ENCODE assay signal across 9 cellular contexts in the genomic region with DNA sequence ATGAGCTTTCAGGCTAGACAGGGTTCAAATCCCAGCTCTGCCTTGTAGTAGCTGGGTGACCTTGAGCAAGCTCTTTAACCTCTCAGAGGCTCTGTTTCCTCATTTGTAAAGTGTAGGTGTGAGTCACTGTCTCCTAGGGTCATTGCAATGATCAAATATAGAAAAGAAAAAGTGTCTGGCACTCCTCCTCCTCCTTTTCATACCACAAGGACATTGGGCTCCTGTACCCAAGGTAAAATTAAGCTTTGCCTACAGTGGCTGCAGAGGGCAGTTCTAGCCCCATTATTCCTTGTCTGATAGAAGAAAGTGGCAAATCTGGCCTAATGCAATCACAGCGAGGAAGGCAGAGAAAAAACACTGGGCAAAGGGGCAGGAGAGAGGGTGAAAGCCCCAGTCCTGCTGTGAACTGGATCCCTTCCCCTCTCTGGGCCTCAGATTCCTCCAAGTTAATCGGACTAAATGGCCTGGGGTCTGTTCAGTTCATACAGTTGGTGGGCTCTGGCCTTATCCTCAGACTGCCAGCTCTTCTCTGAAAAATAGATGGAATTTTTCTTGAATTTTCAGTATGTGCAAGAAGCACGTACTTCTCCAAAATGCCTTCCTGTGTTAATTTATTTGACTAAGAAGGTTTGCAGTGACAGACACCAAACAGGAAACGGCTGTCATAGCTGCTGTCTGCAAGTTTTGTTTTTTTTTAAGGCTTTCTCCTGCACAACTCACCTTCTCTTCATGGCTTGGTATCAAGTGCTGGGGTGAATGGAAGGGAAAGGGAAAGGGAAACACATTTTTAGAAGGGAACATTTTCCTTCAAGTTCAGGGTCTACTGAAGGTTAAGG. TPM values are rescaled to one million over a fixed set of nuclear protein-coding genes. Genes with fewer than 3 reads are reported as not detected.
DNase-seq lines count a peak whose midpoint lies in the region; ATAC-seq and TF ChIP-seq lines count a peak whose summit lies in the region.
"Had no signal": no experiment of that assay in that cellular context is flagged by ENCODE, and none has a peak within 500 bp of the region (broad histone marks: within the 10 kb centered on the region; RNA-seq: fewer than 3 reads in every experiment).

No MANE protein-coding gene starts in this region.

- no peak for TF ChIP-seq CTCF in spleen (IDR thresholded peaks at IDR 0.05 in 8 of 11, conservative IDR thresholded peaks at IDR 0.05 in 3 of 11)
- TF ChIP-seq CTCF in gastroesophageal sphincter (IDR thresholded peaks at IDR 0.05), result no peak
- TF ChIP-seq CTCF in smooth muscle cell (IDR thresholded peaks at IDR 0.05; ENCODE audit: borderline replicate concordance, insufficient read depth, poor library complexity, severe bottlenecking), result no peak

- peak; percentile 79 for DNase-seq in activated CD4-positive, alpha-beta T cell treated with anti-CD3 and anti-CD28 coated beads, Interleukin-2, amount 10 ng/mL, durations not matched to agents 24 days and 14 days
- no peak for DNase-seq in activated CD4-positive, alpha-beta T cell treated with anti-CD3 and anti-CD28 coated beads for 48 hours
- DNase-seq in T-helper 17 cell (no peak), spleen (no peak), smooth muscle cell (lab: John Stamatoyannopoulos, UW; ENCODE audit: unreplicated experiment) (no peak), NCI-H2227 treated with DMSO at 0.1 percent for 48 hours (lab: John Stamatoyannopoulos, UW) (no peak)

- no peaks in the 10 kb centered on the region for H3K79me2 ChIP-seq in smooth muscle cell (ENCODE audit: low read depth)

- H4K20me1 ChIP-seq in smooth muscle cell (ENCODE audit: low read depth), result no peaks in the 10 kb centered on the region

- H3K9me3 ChIP-seq in T-helper 17 cell (ENCODE audit: control insufficient read depth, low read length, poor library complexity, severe bottlenecking), result no peaks in the 10 kb centered on the region
- H3K9me3 ChIP-seq in spleen, result no peaks in the 10 kb centered on the region
- peaks cover 0 to 7% (median 0%) of the 10 kb centered on the region in 3 donors for H3K9me3 ChIP-seq in gastroesophageal sphincter
- H3K9me3 ChIP-seq in smooth muscle cell (replicated peaks; ENCODE audit: low read depth), result no peaks in the 10 kb centered on the region

- ATAC-seq in HG02885 (IDR thresholded peaks at IDR 0.05; ENCODE audit: poor library complexity, unreplicated experiment), result peak; percentile 69
- peak; percentile 81 for ATAC-seq in T-helper 17 cell
- no peak for ATAC-seq in gastroesophageal sphincter

- H3K36me3 ChIP-seq in spleen (no peaks in the 10 kb centered on the region), gastroesophageal sphincter (no peaks in the 10 kb centered on the region), smooth muscle cell (ENCODE audit: low read depth) (no peaks in the 10 kb centered on the region)

- H3K4me3 Mint-ChIP-seq in activated CD4-positive, alpha-beta T cell treated with anti-CD3 and anti-CD28 coated beads, Interleukin-2, amount 10 ng/mL, durations not matched to agents 24 days and 14 days, result peak overlapping the region; percentile 73
- peak overlapping the region; percentile 55 for H3K4me3 Mint-ChIP-seq in T-helper 17 cell

- no peak for TF ChIP-seq EP300 in gastroesophageal sphincter (IDR thresholded peaks at IDR 0.05)

- TF ChIP-seq POLR2A in spleen (IDR thresholded peaks at IDR 0.05) (no peak), gastroesophageal sphincter (IDR thresholded peaks at IDR 0.05) (no peak)

- 17 to 26% (median 18%) methylated on average over 4 of the region's 4 CpGs for WGBS in spleen, 5 donors
- 68 to 70% methylated on average over 3 to 4 of the region's 4 CpGs for WGBS in gastroesophageal sphincter (ENCODE audit: low coverage in 1 of 2), 2 donors
- 71% methylated on average over 4 of the region's 4 CpGs for WGBS in smooth muscle cell (ENCODE audit: low lambda C conversion rate)

- no peak overlapping the region for H2AFZ ChIP-seq in smooth muscle cell (ENCODE audit: low read depth)

- no peaks in the 10 kb centered on the region for H3K27me3 Mint-ChIP-seq in activated CD4-positive, alpha-beta T cell treated with anti-CD3 and anti-CD28 coated beads, Interleukin-2, amount 10 ng/mL, durations not matched to agents 24 days and 14 days
- H3K27me3 Mint-ChIP-seq in T-helper 17 cell, result no peaks in the 10 kb centered on the region

- peaks cover 10 to 32% (median 27%) of the 10 kb centered on the region in 6 donors for H3K4me1 ChIP-seq in spleen
- peaks cover 0 to 23% (median 6%) of the 10 kb centered on the region in 3 donors for H3K4me1 ChIP-seq in gastroesophageal sphincter
- H3K4me1 ChIP-seq in smooth muscle cell (ENCODE audit: low read depth), result no peaks in the 10 kb centered on the region

- H3K27ac Mint-ChIP-seq in activated CD4-positive, alpha-beta T cell treated with anti-CD3 and anti-CD28 coated beads, Interleukin-2, amount 10 ng/mL, durations not matched to agents 24 days and 14 days, result peak overlapping the region; percentile 93
- peak overlapping the region; percentile 89 for H3K27ac Mint-ChIP-seq in T-helper 17 cell

- H3K27me3 ChIP-seq in spleen (replicated peaks in 1 of 7) (no peaks in the 10 kb centered on the region), gastroesophageal sphincter (no peaks in the 10 kb centered on the region), smooth muscle cell (ENCODE audit: low read depth) (no peaks in the 10 kb centered on the region)

- H3K4me2 ChIP-seq in smooth muscle cell, result no peak overlapping the region

- intact Hi-C loops in activated CD4-positive, alpha-beta T cell treated with anti-CD3 and anti-CD28 coated beads, Interleukin-2, amount 10 ng/mL, durations not matched to agents 24 days and 14 days (cut with micrococcal nuclease), result loop anchor here (1.0 to 2.0 kb wide), 3 partner anchors 22 to 62 kb away; no protein-coding TSS in a partner anchor
- intact Hi-C loops in spleen (cut with DNase I; ENCODE audit: low total_unique reads), result no loop called here

- H3K27ac ChIP-seq in spleen, result peak overlapping the region; percentile 21 to 85 (median 70)
- H3K27ac ChIP-seq in gastroesophageal sphincter, result no peak overlapping the region
- no peak overlapping the region for H3K27ac ChIP-seq in smooth muscle cell (ENCODE audit: low read depth)
- H3K27ac ChIP-seq: epithelial cell of prostate had no signal

- H3K9ac ChIP-seq in smooth muscle cell (ENCODE audit: low read depth), result no peak overlapping the region

- no peaks in the 10 kb centered on the region for H3F3A ChIP-seq in smooth muscle cell (ENCODE audit: low read depth)

- peaks cover 2% of the 10 kb centered on the region for H3K36me3 Mint-ChIP-seq in activated CD4-positive, alpha-beta T cell treated with anti-CD3 and anti-CD28 coated beads, Interleukin-2, amount 10 ng/mL, durations not matched to agents 24 days and 14 days (ENCODE audit: low read depth)
- peaks cover 3% of the 10 kb centered on the region for H3K36me3 Mint-ChIP-seq in T-helper 17 cell (ENCODE audit: low read depth)

- peaks cover 63% of the 10 kb centered on the region for H3K4me1 Mint-ChIP-seq in activated CD4-positive, alpha-beta T cell treated with anti-CD3 and anti-CD28 coated beads, Interleukin-2, amount 10 ng/mL, durations not matched to agents 24 days and 14 days
- peaks cover 30% of the 10 kb centered on the region for H3K4me1 Mint-ChIP-seq in T-helper 17 cell

- no peak overlapping the region for H3K4me3 ChIP-seq in spleen
- no peak overlapping the region for H3K4me3 ChIP-seq in gastroesophageal sphincter
- H3K4me3 ChIP-seq in smooth muscle cell, result no peak overlapping the region

- peaks cover 4% of the 10 kb centered on the region for H3K9me3 Mint-ChIP-seq in activated CD4-positive, alpha-beta T cell treated with anti-CD3 and anti-CD28 coated beads, Interleukin-2, amount 10 ng/mL, durations not matched to agents 24 days and 14 days

RNA-seq across cellular contexts. Expression of gene RGCC, which starts 35.3 kb away (rescaled TPM):
- 113 and 117 TPM in 2 replicates for total RNA-seq in activated CD4-positive, alpha-beta T cell treated with anti-CD3 and anti-CD28 coated beads, Interleukin-2, amount 10 ng/mL, durations not matched to agents 24 days and 14 days
- 100 to 1,000 TPM; 283 to 548 TPM for total RNA-seq in T-helper 17 cell
- total RNA-seq in spleen, result 10 to 100 TPM; 14.1 to 76.4 (median 33.6) TPM
- 10 to 100 TPM in 2 of 3 donors, 1 to 10 TPM in 1; 5.1 to 14.6 (median 12.2) TPM for polyA plus RNA-seq in spleen
- total RNA-seq in gastroesophageal sphincter, result 10 to 100 TPM; 40.5 to 97.6 (median 59.9) TPM
- 4.5 and 15.1 TPM in 2 replicates for total RNA-seq in smooth muscle cell
- 10.7 and 11.7 TPM in 2 replicates for polyA plus RNA-seq in smooth muscle cell

Comparison
In these comparisons a context has a peak if more than half of its experiments do, and no peak if none do; other contexts are left out.
1. H3K27ac ChIP-seq: peak in spleen (8 of 8); none in gastroesophageal sphincter (0 of 4) and smooth muscle cell (single experiment).